Comparison of ENCODE assay signal across 25 cellular contexts in genomic region chr22:25143161-25144076, GRCh38. TPM values are rescaled to one million over a fixed set of nuclear protein-coding genes. Genes with fewer than 3 reads are reported as not detected.
A peak's percentile ranks its signal among the peaks of the same experiment; 100 is the strongest.
DNase-seq lines count a peak whose midpoint lies in the region; ATAC-seq and TF ChIP-seq lines count a peak whose summit lies in the region.
"Had no signal": no experiment of that assay in that cellular context is flagged by ENCODE, and none has a peak within 500 bp of the region (broad histone marks: within the 10 kb centered on the region; RNA-seq: fewer than 3 reads in every experiment).

No MANE protein-coding gene starts in this region.

- H3K4me1 ChIP-seq in gastroesophageal sphincter (peaks cover 2 to 90% (median 10%) of the 10 kb centered on the region in 3 donors), gastrocnemius medialis (peaks cover 17 to 62% of the 10 kb centered on the region in 2 donors), SJCRH30 (no peaks in the 10 kb centered on the region)
- H3K4me1 ChIP-seq: SJSA1 had no signal

- POLR2A ChIA-PET in WTC11 (lab: Charles Lee), result interaction anchor here (1.3 kb wide), 1 partner anchor 19 kb away, joined by 3 read pairs; no protein-coding TSS in a partner anchor

- no peak for TF ChIP-seq CTCF in WTC11 (IDR thresholded peaks at IDR 0.05)
- no peak for TF ChIP-seq CTCF in gastroesophageal sphincter (IDR thresholded peaks at IDR 0.05)
- no peak for TF ChIP-seq CTCF in gastrocnemius medialis (IDR thresholded peaks at IDR 0.05 in 4 of 5, conservative IDR thresholded peaks at IDR 0.05 in 1 of 5)

- peaks cover 6% of the 10 kb centered on the region for H3K9me3 Mint-ChIP-seq in WTC11
- H3K9me3 Mint-ChIP-seq: effector memory CD8-positive, alpha-beta T cell had no signal

- peak; percentile 29 for DNase-seq in LHCN-M2 (ENCODE audit: low read depth)
- no peak for DNase-seq in WTC11 (ENCODE audit: low spot score)
- peak; percentile 55 to 58 for DNase-seq in gastrocnemius medialis
- no peak for DNase-seq in NAMALWA (ENCODE audit: low spot score)
- DNase-seq in putamen (ENCODE audit: low spot score), result no peak
- no peak for DNase-seq in SJCRH30
- DNase-seq: activated CD4-positive, alpha-beta T cell treated with anti-CD3 and anti-CD28 coated beads for 36 hours; activated gamma-delta T cell; activated naive CD8-positive, alpha-beta T cell treated with anti-CD3 and anti-CD28 coated beads, Interleukin-2, amount 50 U/mL, for 24 hours; activated T-cell treated with anti-CD3 and anti-CD28 coated beads, Interleukin-2, amount 50 U/mL, for 1 hour; body of pancreas; CD4-positive, alpha-beta memory T cell; effector memory CD8-positive, alpha-beta T cell; MV-4-11; NCI-H1694 treated with DMSO at 0.1 percent for 48 hours; NCI-H526; occipital lobe; stimulated activated CD4-positive, alpha-beta T cell treated with anti-CD3 and anti-CD28 coated beads, Interleukin-4, amount 100 ng/mL, for 4 hours; stimulated activated naive CD4-positive, alpha-beta T cell treated with Interleukin-2 at 50 U/mL for 16 hours; T-helper 1 cell had no signal

- CTCF ChIA-PET in WTC11 (lab: Charles Lee), result interaction anchor here (1.2 to 1.9 kb wide), 4 partner anchors 24 to 62 kb away, joined by 3 to 7 read pairs (median 4); no protein-coding TSS in a partner anchor

- no peak overlapping the region for H3K27ac Mint-ChIP-seq in WTC11
- H3K27ac Mint-ChIP-seq: activated CD4-positive, alpha-beta T cell treated with anti-CD3 and anti-CD28 coated beads for 36 hours; activated naive CD8-positive, alpha-beta T cell treated with anti-CD3 and anti-CD28 coated beads, Interleukin-2, amount 50 U/mL, for 24 hours had no signal

- H3K27ac ChIP-seq in gastroesophageal sphincter, result peak overlapping the region in 3 of 4 donors; percentile 1 to 36 (median 17)
- peak overlapping the region; percentile 73 to 90 (median 83) for H3K27ac ChIP-seq in gastrocnemius medialis
- no peak overlapping the region for H3K27ac ChIP-seq in SJCRH30
- H3K27ac ChIP-seq: body of pancreas, esophagus muscularis mucosa, right atrium auricular region, SJSA1 had no signal

- H3K27me3 ChIP-seq in gastroesophageal sphincter, result no peaks in the 10 kb centered on the region
- H3K27me3 ChIP-seq in gastrocnemius medialis, result no peaks in the 10 kb centered on the region
- H3K27me3 ChIP-seq in SJCRH30, result no peaks in the 10 kb centered on the region
- H3K27me3 ChIP-seq: body of pancreas, esophagus muscularis mucosa, right atrium auricular region, SJSA1 had no signal

- H3K4me3 Mint-ChIP-seq in WTC11, result no peak overlapping the region
- H3K4me3 Mint-ChIP-seq: activated CD4-positive, alpha-beta T cell treated with anti-CD3 and anti-CD28 coated beads for 36 hours; activated naive CD8-positive, alpha-beta T cell treated with anti-CD3 and anti-CD28 coated beads, Interleukin-2, amount 50 U/mL, for 24 hours; CD4-positive, alpha-beta memory T cell; effector memory CD8-positive, alpha-beta T cell had no signal

- intact Hi-C loops in gastrocnemius medialis (cut with DNase I; ENCODE audit: low total_unique reads), result no loop called here

- no peak for TF ChIP-seq POLR2A in gastroesophageal sphincter (IDR thresholded peaks at IDR 0.05)
- peak in 1 of 2 donors; percentile 46 for TF ChIP-seq POLR2A in gastrocnemius medialis (IDR thresholded peaks at IDR 0.05)

- H3K4me1 Mint-ChIP-seq in WTC11, result peaks cover 21% of the 10 kb centered on the region
- H3K4me1 Mint-ChIP-seq: activated CD4-positive, alpha-beta T cell treated with anti-CD3 and anti-CD28 coated beads for 36 hours; activated naive CD8-positive, alpha-beta T cell treated with anti-CD3 and anti-CD28 coated beads, Interleukin-2, amount 50 U/mL, for 24 hours; CD4-positive, alpha-beta memory T cell had no signal

- H3K36me3 Mint-ChIP-seq in WTC11, result peaks cover under 1% of the 10 kb centered on the region; the same call in 1 of the 2 replicates

- TF ChIP-seq EP300 in gastroesophageal sphincter (IDR thresholded peaks at IDR 0.05), result no peak

- no peaks in the 10 kb centered on the region for H3K27me3 Mint-ChIP-seq in WTC11 (ENCODE audit: low read depth)
- H3K27me3 Mint-ChIP-seq: activated CD4-positive, alpha-beta T cell treated with anti-CD3 and anti-CD28 coated beads for 36 hours; activated naive CD8-positive, alpha-beta T cell treated with anti-CD3 and anti-CD28 coated beads, Interleukin-2, amount 50 U/mL, for 24 hours; CD4-positive, alpha-beta memory T cell; effector memory CD8-positive, alpha-beta T cell had no signal

- H3K36me3 ChIP-seq in gastroesophageal sphincter (no peaks in the 10 kb centered on the region), gastrocnemius medialis (no peaks in the 10 kb centered on the region), SJCRH30 (peaks cover 6% of the 10 kb centered on the region)
- H3K36me3 ChIP-seq: esophagus muscularis mucosa, right atrium auricular region, SJSA1 had no signal

- in situ Hi-C loops in gastrocnemius medialis (cut with MboI; ENCODE audit: low sequenced_read_pairs in 4 of 4), result no loop called here

- peaks cover 0 to 6% (median 0%) of the 10 kb centered on the region in 3 donors for H3K9me3 ChIP-seq in gastroesophageal sphincter
- no peaks in the 10 kb centered on the region for H3K9me3 ChIP-seq in gastrocnemius medialis
- no peaks in the 10 kb centered on the region for H3K9me3 ChIP-seq in SJCRH30 (replicated peaks)
- H3K9me3 ChIP-seq: body of pancreas, right atrium auricular region, SJSA1 had no signal

- H3K4me3 ChIP-seq in gastroesophageal sphincter, result no peak overlapping the region
- H3K4me3 ChIP-seq in gastrocnemius medialis, result no peak overlapping the region
- H3K4me3 ChIP-seq in SJCRH30, result no peak overlapping the region
- H3K4me3 ChIP-seq: body of pancreas, esophagus muscularis mucosa, right atrium auricular region, SJSA1 had no signal

- no peak for ATAC-seq in WTC11
- ATAC-seq in gastroesophageal sphincter, result no peak
- peak; percentile 35 to 72 for ATAC-seq in gastrocnemius medialis
- ATAC-seq in SK-N-SH treated with all-trans-retinoic acid at 6 μM for 48 hours, result no peak
- ATAC-seq: activated CD4-positive, alpha-beta T cell treated with anti-CD3 and anti-CD28 coated beads for 36 hours; activated naive CD8-positive, alpha-beta T cell treated with anti-CD3 and anti-CD28 coated beads, Interleukin-2, amount 50 U/mL, for 24 hours; body of pancreas; effector memory CD8-positive, alpha-beta T cell had no signal

- WGBS in gastroesophageal sphincter (ENCODE audit: low coverage in 1 of 2), 2 donors, result 72 to 73% methylated on average over 2 to 3 of the region's 5 CpGs

TF ChIP-seq in WTC11, 78 proteins besides CTCF, POLR2A, EP300 and RAD21:
- TF ChIP-seq CREB1 (CRISPR knock-in tag; IDR thresholded peaks at IDR 0.05) (no peak), ZNF121 (CRISPR knock-in tag; IDR thresholded peaks at IDR 0.05) (peak; percentile 81), GTF2I (CRISPR knock-in tag; conservative IDR thresholded peaks at IDR 0.05) (peak; percentile 66; the same call in 1 of the 2 replicates), MAX (CRISPR knock-in tag; IDR thresholded peaks at IDR 0.05) (no peak)

TF ChIP-seq in SK-N-SH treated with all-trans-retinoic acid at 6 μM for 48 hours, 23 proteins besides CTCF, POLR2A, EP300 and RAD21:
- no peak for TF ChIP-seq PPARA (CRISPR knock-in tag; IDR thresholded peaks at IDR 0.05; ENCODE audit: borderline replicate concordance)
- TF ChIP-seq CSDC2 (CRISPR knock-in tag; IDR thresholded peaks at IDR 0.05), result no peak
- no peak for TF ChIP-seq ZFP3 (CRISPR knock-in tag; IDR thresholded peaks at IDR 0.05)
- no peak for TF ChIP-seq OSR1 (CRISPR knock-in tag; IDR thresholded peaks at IDR 0.05)
- no peak for TF ChIP-seq RARB (CRISPR knock-in tag; IDR thresholded peaks at IDR 0.05)
- no peak for TF ChIP-seq CSRNP3 (CRISPR knock-in tag; IDR thresholded peaks at IDR 0.05)
TF ChIP-seq in SK-N-SH treated with all-trans-retinoic acid at 6 μM for 48 hours: peak in this region for 0.

RNA-seq across cellular contexts. Expression of gene CRYBB3, which starts 56.2 kb away (rescaled TPM):
- not detected in 2 replicates for total RNA-seq in LHCN-M2 (2014; rRNA removed)
- not detected for polyA plus RNA-seq in LHCN-M2 (2012)
- 0.44 to 0.48 TPM in 2 of 3 replicates, not detected in the other for total RNA-seq in WTC11 (2021)
- total RNA-seq in gastroesophageal sphincter, result not detected
- total RNA-seq in gastrocnemius medialis, result not detected
- total RNA-seq in SJCRH30 (2014; rRNA removed; shearing (Covaris generic)), result not detected in 2 replicates
- total RNA-seq: body of pancreas; CD4-positive, alpha-beta memory T cell; esophagus muscularis mucosa; occipital lobe; right atrium auricular region; SJSA1 had no signal
- polyA plus RNA-seq: CD4-positive, alpha-beta memory T cell had no signal

Comparison
In these comparisons a context has a peak if more than half of its experiments do, and no peak if none do; other contexts are left out.
1. DNase-seq: peak in LHCN-M2 (single experiment) and gastrocnemius medialis (2 of 2); none in WTC11 (single experiment), NAMALWA (single experiment), putamen (single experiment) and SJCRH30 (0 of 2).
2. ATAC-seq: peak in gastrocnemius medialis (2 of 2); none in WTC11 (single experiment), gastroesophageal sphincter (single experiment) and SK-N-SH treated with all-trans-retinoic acid at 6 μM for 48 hours (single experiment).